ENCODE assay signal across 23 cellular contexts in genomic region chr15:64807051-64807749, GRCh38. TPM values are rescaled to one million over a fixed set of nuclear protein-coding genes. Genes with fewer than 3 reads are reported as not detected.
DNase-seq lines count a peak whose midpoint lies in the region; ATAC-seq and TF ChIP-seq lines count a peak whose summit lies in the region.
"Had no signal": no experiment of that assay in that cellular context is flagged by ENCODE, and none has a peak within 500 bp of the region (broad histone marks: within the 10 kb centered on the region; RNA-seq: fewer than 3 reads in every experiment).

No MANE protein-coding gene starts in this region.

- ATAC-seq in heart left ventricle (no peak), HG03521 (IDR thresholded peaks at IDR 0.05; ENCODE audit: unreplicated experiment) (no peak)
- ATAC-seq: activated CD4-positive, alpha-beta T cell treated with anti-CD3 and anti-CD28 coated beads for 36 hours; right lobe of liver; SK-N-SH treated with all-trans-retinoic acid at 6 μM for 48 hours had no signal

- no peak overlapping the region for H3K9ac ChIP-seq in neural progenitor cell
- H3K9ac ChIP-seq: KMS-11 had no signal

- H3K36me3 Mint-ChIP-seq in neural progenitor cell: no peaks in the 10 kb centered on the region
- H3K36me3 Mint-ChIP-seq: natural killer cell treated with Interleukin-12 subunit alpha and Interleukin-12 subunit beta and Interleukin-15 and Interleukin-18, amount 100 ng/mL, for 72 hours had no signal

- H3K79me2 ChIP-seq in neural progenitor cell (ENCODE audit: low read depth): no peaks in the 10 kb centered on the region

- no peaks in the 10 kb centered on the region for H4K20me1 ChIP-seq in neural progenitor cell (ENCODE audit: low read depth)

- H3K9me3 Mint-ChIP-seq in neural progenitor cell: no peaks in the 10 kb centered on the region
- H3K9me3 Mint-ChIP-seq: central memory CD8-positive, alpha-beta T cell; natural killer cell treated with Interleukin-12 subunit alpha and Interleukin-12 subunit beta and Interleukin-15 and Interleukin-18, amount 100 ng/mL, for 72 hours had no signal

- H3K27ac ChIP-seq in cardiac muscle cell: peak overlapping the region; percentile 67
- peak overlapping the region in 4 of 12 donors; percentile 13 to 90 (median 37) for H3K27ac ChIP-seq in heart left ventricle
- H3K27ac ChIP-seq in neural progenitor cell: no peak overlapping the region
- H3K27ac ChIP-seq: KMS-11, right lobe of liver, testis had no signal

- H3K36me3 ChIP-seq in cardiac muscle cell (no peaks in the 10 kb centered on the region), heart left ventricle (no peaks in the 10 kb centered on the region), neural progenitor cell (no peaks in the 10 kb centered on the region)
- H3K36me3 ChIP-seq: right lobe of liver had no signal

- H3K4me3 Mint-ChIP-seq in neural progenitor cell: no peak overlapping the region
- H3K4me3 Mint-ChIP-seq: activated CD4-positive, alpha-beta T cell treated with anti-CD3 and anti-CD28 coated beads for 36 hours; central memory CD8-positive, alpha-beta T cell; natural killer cell treated with Interleukin-12 subunit alpha and Interleukin-12 subunit beta and Interleukin-15 and Interleukin-18, amount 100 ng/mL, for 72 hours had no signal

- H3K9me3 ChIP-seq in cardiac muscle cell (ENCODE audit: low read depth): no peaks in the 10 kb centered on the region
- H3K9me3 ChIP-seq in heart left ventricle: no peaks in the 10 kb centered on the region
- no peaks in the 10 kb centered on the region for H3K9me3 ChIP-seq in neural progenitor cell (ENCODE audit: low read depth)
- H3K9me3 ChIP-seq: right lobe of liver, testis had no signal

- H3K4me1 Mint-ChIP-seq in neural progenitor cell: peaks cover 47% of the 10 kb centered on the region
- H3K4me1 Mint-ChIP-seq: activated CD4-positive, alpha-beta T cell treated with anti-CD3 and anti-CD28 coated beads for 36 hours had no signal

- TF ChIP-seq CTCF in cardiac muscle cell (IDR thresholded peaks at IDR 0.05; ENCODE audit: low read depth, low read length) (no peak), heart left ventricle (IDR thresholded peaks at IDR 0.05) (no peak), neural progenitor cell (IDR thresholded peaks at IDR 0.05) (no peak)

- H3K27me3 ChIP-seq in cardiac muscle cell: no peaks in the 10 kb centered on the region
- no peaks in the 10 kb centered on the region for H3K27me3 ChIP-seq in heart left ventricle
- no peaks in the 10 kb centered on the region for H3K27me3 ChIP-seq in neural progenitor cell
- H3K27me3 ChIP-seq: right lobe of liver, testis had no signal

- peak overlapping the region; percentile 96 for H2AFZ ChIP-seq in neural progenitor cell (replicated peaks)

- H3K4me1 ChIP-seq in cardiac muscle cell (ENCODE audit: low read depth): peaks cover 47% of the 10 kb centered on the region
- peaks cover 0 to 31% (median 7%) of the 10 kb centered on the region in 12 donors for H3K4me1 ChIP-seq in heart left ventricle
- H3K4me1 ChIP-seq in neural progenitor cell: peaks cover 52% of the 10 kb centered on the region
- H3K4me1 ChIP-seq: right lobe of liver had no signal

- intact Hi-C loops in heart left ventricle (cut with DNase I): loop anchor here in 3 of 10 donors (2.0 to 5.0 kb wide), 3 partner anchors 35 to 70 kb away; no protein-coding TSS in a partner anchor

- WGBS in heart left ventricle, 4 donors: 63 to 74% (median 69%) methylated on average over 12 to 13 of the region's 13 CpGs

- peak in 1 of 2 donors; percentile 34 for DNase-seq in cardiac muscle cell (ENCODE audit: low read depth in 1 of 2, low spot score in 1 of 2)
- DNase-seq in heart left ventricle: no peak
- DNase-seq in neural progenitor cell (ENCODE audit: low spot score): peak; percentile 51
- DNase-seq in CD1c-positive myeloid dendritic cell (ENCODE audit: extremely low spot score): no peak
- no peak for DNase-seq in NCI-H446 (lab: John Stamatoyannopoulos, UW)
- no peak for DNase-seq in stimulated activated naive CD4-positive, alpha-beta T cell (lab: John Stamatoyannopoulos, UW)
- DNase-seq: 8988T; activated CD4-positive, alpha-beta T cell treated with anti-CD3 and anti-CD28 coated beads for 36 hours; activated CD8-positive, alpha-beta memory T cell treated with anti-CD3 and anti-CD28 coated beads, Interleukin-2, amount 50 U/mL, for 48 hours; activated gamma-delta T cell treated with Interleukin-2 at 50 U/mL for 16 hours; amygdala; effector memory CD4-positive, alpha-beta T cell; hypothalamus; NCI-H1105 treated with DMSO at 0.1 percent for 48 hours; right lobe of liver; stimulated activated CD4-positive, alpha-beta T cell treated with anti-CD3 and anti-CD28 coated beads, Interleukin-2, amount 100 ng/mL, for 24 hours; testis had no signal

- no peak for TF ChIP-seq POLR2A in heart left ventricle (IDR thresholded peaks at IDR 0.05)

- peaks cover 13% of the 10 kb centered on the region for H3K27me3 Mint-ChIP-seq in neural progenitor cell (ENCODE audit: insufficient read depth, low read depth)
- H3K27me3 Mint-ChIP-seq: natural killer cell treated with Interleukin-12 subunit alpha and Interleukin-12 subunit beta and Interleukin-15 and Interleukin-18, amount 100 ng/mL, for 72 hours had no signal

- H3K27ac Mint-ChIP-seq in neural progenitor cell: peak overlapping the region; percentile 33
- H3K27ac Mint-ChIP-seq: activated CD4-positive, alpha-beta T cell treated with anti-CD3 and anti-CD28 coated beads for 36 hours; natural killer cell treated with Interleukin-12 subunit alpha and Interleukin-12 subunit beta and Interleukin-15 and Interleukin-18, amount 100 ng/mL, for 72 hours had no signal

- peak overlapping the region; percentile 37 for H3K4me2 ChIP-seq in neural progenitor cell
- H3K4me2 ChIP-seq: KMS-11 had no signal

- no peak overlapping the region for H3K4me3 ChIP-seq in cardiac muscle cell
- no peak overlapping the region for H3K4me3 ChIP-seq in heart left ventricle
- H3K4me3 ChIP-seq in iPS-11a (ENCODE audit: low read depth, low read length): peak overlapping the region; percentile 1
- H3K4me3 ChIP-seq in neural progenitor cell: no peak overlapping the region
- H3K4me3 ChIP-seq: right lobe of liver, testis had no signal

- H3F3A ChIP-seq in neural progenitor cell (ENCODE audit: low read depth): peaks cover 60% of the 10 kb centered on the region

RNA-seq across cellular contexts. Expression of gene PIF1, which starts 18.2 kb away (rescaled TPM):
- total RNA-seq in cardiac muscle cell: 3.5 and 70.9 TPM in 2 replicates
- polyA plus RNA-seq in cardiac muscle cell: 7.4 and 49.0 TPM in 2 replicates
- 1 to 10 TPM in 2 of 9 donors, under 1 TPM in 5, not detected in 2; 0.23 to 4.6 (median 0.52) TPM for total RNA-seq in heart left ventricle
- under 1 TPM; 0.40 to 0.88 TPM for polyA plus RNA-seq in heart left ventricle
- 50.8 and 111 TPM in 2 replicates for total RNA-seq in neural progenitor cell (ENCODE audit: low replicate concordance)

RNA-seq across cellular contexts. Expression of gene RBPMS2, which starts 31.8 kb away (rescaled TPM):
- total RNA-seq in cardiac muscle cell (18.4 and 35.4 TPM in 2 replicates), heart left ventricle (100 to 1,000 TPM in 7 of 9 donors, 10 to 100 TPM in 2; 49.8 to 530 (median 189) TPM), neural progenitor cell (ENCODE audit: low replicate concordance) (0.15 and 1.8 TPM in 2 replicates)
- polyA plus RNA-seq in cardiac muscle cell (213 and 223 TPM in 2 replicates), heart left ventricle (100 to 1,000 TPM; 238 to 408 TPM)
- total RNA-seq: activated CD4-positive, alpha-beta T cell treated with anti-CD3 and anti-CD28 coated beads for 36 hours had no signal

RNA-seq across cellular contexts. Expression of gene PLEKHO2, which starts 34.5 kb away (rescaled TPM):
- total RNA-seq in cardiac muscle cell (7.6 and 9.3 TPM in 2 replicates), heart left ventricle (10 to 100 TPM in 3 of 9 donors, 1 to 10 TPM in 6; 7.0 to 50.8 (median 9.2) TPM), neural progenitor cell (ENCODE audit: low replicate concordance) (7.7 and 15.7 TPM in 2 replicates)
- polyA plus RNA-seq in cardiac muscle cell (9.4 and 11.3 TPM in 2 replicates), heart left ventricle (10 to 100 TPM in 1 of 2 donors, 1 to 10 TPM in 1; 5.3 to 13.4 TPM)
